Comparison of ENCODE assay signal across 8 cellular contexts in genomic region chr7:23247602-23248335, GRCh38. TPM values are rescaled to one million over a fixed set of nuclear protein-coding genes. Genes with fewer than 3 reads are reported as not detected.
DNase-seq lines count a peak whose midpoint lies in the region; ATAC-seq, FAIRE-seq and TF ChIP-seq lines count a peak whose summit lies in the region.

No MANE protein-coding gene starts in this region.

- no peak for ATAC-seq in HG02884 (IDR thresholded peaks at IDR 0.05; ENCODE audit: unreplicated experiment)

- H3K27me3 ChIP-seq in left ventricle myocardium inferior (ENCODE audit: low read depth): peaks cover 16% of the 10 kb centered on the region

- TF ChIP-seq CTCF in left ventricle myocardium inferior (IDR thresholded peaks at IDR 0.05; ENCODE audit: borderline replicate concordance): no peak
- no peak for TF ChIP-seq CTCF in retinal pigment epithelial cell (conservative IDR thresholded peaks at IDR 0.05; ENCODE audit: low read depth, low read length)

- H3K36me3 ChIP-seq in left ventricle myocardium inferior: peaks cover 15% of the 10 kb centered on the region

- DNase-seq in GM12891 (ENCODE audit: insufficient read length, low spot score) (peak; percentile 34), UCSD-AML1 (lab: John Stamatoyannopoulos, UW; ENCODE audit: unreplicated experiment) (peak; percentile 10), left ventricle myocardium inferior (peak; percentile 45), retinal pigment epithelial cell (ENCODE audit: low read depth) (no peak), DMS153 (lab: John Stamatoyannopoulos, UW) (no peak), NCI-H345 treated with DMSO at 0.1 percent for 48 hours (lab: John Stamatoyannopoulos, UW; ENCODE audit: unreplicated experiment) (no peak)
- DNase-seq in activated CD4-positive, alpha-beta T cell treated with anti-CD3 and anti-CD28 coated beads, Interleukin-2, amount 50 U/mL, for 1 hour: no peak

- H3K4me1 ChIP-seq in left ventricle myocardium inferior: peaks cover 56% of the 10 kb centered on the region

- TF ChIP-seq POLR2A in GM12891 (IDR thresholded peaks at IDR 0.05; ENCODE audit: low read depth, low read length): no peak

- peak; percentile 90 for FAIRE-seq in GM12891 (lab: Jason Lieb, UNC)

- peak overlapping the region; percentile 77 for H3K4me3 ChIP-seq in left ventricle myocardium inferior
- peak overlapping the region; percentile 92 for H3K4me3 ChIP-seq in retinal pigment epithelial cell (ENCODE audit: low read length)

- peaks cover 7% of the 10 kb centered on the region for H3K9me3 ChIP-seq in left ventricle myocardium inferior (replicated peaks)

- H3K27ac ChIP-seq in left ventricle myocardium inferior (replicated peaks): peak overlapping the region; percentile 88

- intact Hi-C loops in left ventricle myocardium inferior (cut with micrococcal nuclease): no loop called here

TF ChIP-seq in GM12891, 5 proteins besides CTCF, POLR2A, EP300 and RAD21:
- TF ChIP-seq SPI1 (IDR thresholded peaks at IDR 0.05; ENCODE audit: low read depth, low read length): peak; percentile 93
- no peak for TF ChIP-seq POLR2AphosphoS5 (IDR thresholded peaks at IDR 0.05; ENCODE audit: low read depth, low read length)

RNA-seq across cellular contexts. Expression of gene GPNMB, which starts 1.2 kb away (rescaled TPM):
- polyA plus RNA-seq in GM12891 (2012; ENCODE audit: low read depth, missing spikeins): 7.6 TPM
- total RNA-seq in left ventricle myocardium inferior: 288 TPM

RNA-seq across cellular contexts. Expression of gene MALSU1, which starts 51.4 kb away (rescaled TPM):
- polyA plus RNA-seq in GM12891 (2012; ENCODE audit: low read depth, missing spikeins): 61.7 TPM
- total RNA-seq in left ventricle myocardium inferior: 85.9 TPM

Comparison
In these comparisons a context has a peak if more than half of its experiments do, and no peak if none do; other contexts are left out.
1. DNase-seq: peak in GM12891 (single experiment), UCSD-AML1 (single experiment) and left ventricle myocardium inferior (single experiment); none in retinal pigment epithelial cell (single experiment), DMS153 (single experiment), NCI-H345 treated with DMSO at 0.1 percent for 48 hours (single experiment) and activated CD4-positive, alpha-beta T cell treated with anti-CD3 and anti-CD28 coated beads, Interleukin-2, amount 50 U/mL, for 1 hour (single experiment).